15 cellular contexts compared by ENCODE assay signal in genomic region chr14:34548472-34548981, GRCh38. TPM values are rescaled to one million over a fixed set of nuclear protein-coding genes. Genes with fewer than 3 reads are reported as not detected.
A peak's percentile ranks its signal among the peaks of the same experiment; 100 is the strongest.
DNase-seq lines count a peak whose midpoint lies in the region; ATAC-seq and TF ChIP-seq lines count a peak whose summit lies in the region.
"Had no signal": no experiment of that assay in that cellular context is flagged by ENCODE, and none has a peak within 500 bp of the region (broad histone marks: within the 10 kb centered on the region; RNA-seq: fewer than 3 reads in every experiment).

No MANE protein-coding gene starts in this region.

- no peaks in the 10 kb centered on the region for H3K9me2 ChIP-seq in GM23338 (ENCODE audit: insufficient read depth)

- no peak overlapping the region for H3K27ac ChIP-seq in CD8-positive, alpha-beta memory T cell (ENCODE audit: low read depth, low read length)
- peak overlapping the region in 3 of 4 donors; percentile 36 to 76 (median 59) for H3K27ac ChIP-seq in esophagus muscularis mucosa (replicated peaks in 1 of 4)
- H3K27ac ChIP-seq in GM23338 (ENCODE audit: low read depth), result no peak overlapping the region
- H3K27ac ChIP-seq: brain microvascular endothelial cell, HL-60 had no signal

- H3K9me3 ChIP-seq in CD8-positive, alpha-beta memory T cell (ENCODE audit: low read length), result no peaks in the 10 kb centered on the region
- no peaks in the 10 kb centered on the region for H3K9me3 ChIP-seq in esophagus muscularis mucosa
- H3K9me3 ChIP-seq: gastroesophageal sphincter, vagina had no signal

- H3K79me2 ChIP-seq in GM23338 (replicated peaks; ENCODE audit: insufficient read depth), result no peaks in the 10 kb centered on the region

- peaks cover 7 to 27% (median 19%) of the 10 kb centered on the region in 5 donors for H3K9me3 Mint-ChIP-seq in CD8-positive, alpha-beta memory T cell
- no peaks in the 10 kb centered on the region for H3K9me3 Mint-ChIP-seq in stimulated activated effector memory CD8-positive, alpha-beta T cell treated with anti-CD3 and anti-CD28 coated beads, Interleukin-12 subunit alpha, Interleukin-12 subunit beta, amount 100 ng/mL, for 72 hours
- no peaks in the 10 kb centered on the region for H3K9me3 Mint-ChIP-seq in activated naive CD8-positive, alpha-beta T cell treated with anti-CD3 and anti-CD28 coated beads for 36 hours
- no peaks in the 10 kb centered on the region; the same call in 2 of the 3 replicates for H3K9me3 Mint-ChIP-seq in GM23338

- H3K36me3 Mint-ChIP-seq in CD8-positive, alpha-beta memory T cell, result peaks cover 0 to 6% (median 0%) of the 10 kb centered on the region in 3 donors
- peaks cover 21% of the 10 kb centered on the region for H3K36me3 Mint-ChIP-seq in stimulated activated effector memory CD8-positive, alpha-beta T cell treated with anti-CD3 and anti-CD28 coated beads, Interleukin-12 subunit alpha, Interleukin-12 subunit beta, amount 100 ng/mL, for 72 hours
- no peaks in the 10 kb centered on the region for H3K36me3 Mint-ChIP-seq in activated naive CD8-positive, alpha-beta T cell treated with anti-CD3 and anti-CD28 coated beads for 36 hours
- H3K36me3 Mint-ChIP-seq in GM23338 (ENCODE audit: low read depth), result no peaks in the 10 kb centered on the region

- no peak overlapping the region for H2AFZ ChIP-seq in GM23338

- TF ChIP-seq EP300 in esophagus muscularis mucosa (IDR thresholded peaks at IDR 0.05), result no peak

- peak overlapping the region in 5 of 7 donors; percentile 23 to 58 (median 41) for H3K4me3 Mint-ChIP-seq in CD8-positive, alpha-beta memory T cell
- peak overlapping the region; percentile 41 for H3K4me3 Mint-ChIP-seq in stimulated activated effector memory CD8-positive, alpha-beta T cell treated with anti-CD3 and anti-CD28 coated beads, Interleukin-12 subunit alpha, Interleukin-12 subunit beta, amount 100 ng/mL, for 72 hours
- H3K4me3 Mint-ChIP-seq in activated naive CD8-positive, alpha-beta T cell treated with anti-CD3 and anti-CD28 coated beads for 36 hours, result no peak overlapping the region
- no peak overlapping the region for H3K4me3 Mint-ChIP-seq in GM23338

- peak in 2 of 5 donors; percentile 23 to 55 for DNase-seq in CD8-positive, alpha-beta memory T cell
- DNase-seq in KBM-7 (peak; percentile 23), esophagus muscularis mucosa (ENCODE audit: extremely low spot score) (no peak), GM23338 (ENCODE audit: low spot score) (no peak)
- no peak for DNase-seq in stimulated activated effector memory CD8-positive, alpha-beta T cell treated with anti-CD3 and anti-CD28 coated beads, Interleukin-12 subunit alpha, Interleukin-12 subunit beta, amount 100 ng/mL, for 72 hours (ENCODE audit: low spot score in 2 of 2)
- no peak for DNase-seq in activated naive CD8-positive, alpha-beta T cell treated with anti-CD3 and anti-CD28 coated beads for 36 hours
- DNase-seq: activated CD4-positive, alpha-beta T cell treated with anti-CD3 and anti-CD28 coated beads, Interleukin-2, amount 50 U/mL, for 48 hours; brain microvascular endothelial cell; COR-L47; NCI-H1930; T-helper 9 cell had no signal

- no peak for TF ChIP-seq POLR2A in esophagus muscularis mucosa (IDR thresholded peaks at IDR 0.05; ENCODE audit: low read depth)

- CTCF ChIA-PET in CD8-positive, alpha-beta memory T cell (lab: Charles Lee), result interaction anchor here (0.6 to 1.6 kb wide), 2 partner anchors 17 to 307 kb away, joined by 4 to 5 read pairs; no protein-coding TSS in a partner anchor

- no peak for ATAC-seq in stimulated activated effector memory CD8-positive, alpha-beta T cell treated with anti-CD3 and anti-CD28 coated beads, Interleukin-12 subunit alpha, Interleukin-12 subunit beta, amount 100 ng/mL, for 72 hours
- ATAC-seq in GM23338, result no peak
- ATAC-seq in HG02763 (IDR thresholded peaks at IDR 0.05; ENCODE audit: unreplicated experiment), result no peak
- ATAC-seq: gastroesophageal sphincter had no signal

- H4K20me1 ChIP-seq in GM23338 (replicated peaks; ENCODE audit: insufficient read depth), result no peaks in the 10 kb centered on the region

- peaks cover 8 to 17% (median 12%) of the 10 kb centered on the region in 3 donors for H3K4me1 Mint-ChIP-seq in CD8-positive, alpha-beta memory T cell
- H3K4me1 Mint-ChIP-seq in stimulated activated effector memory CD8-positive, alpha-beta T cell treated with anti-CD3 and anti-CD28 coated beads, Interleukin-12 subunit alpha, Interleukin-12 subunit beta, amount 100 ng/mL, for 72 hours, result no peaks in the 10 kb centered on the region
- H3K4me1 Mint-ChIP-seq in activated naive CD8-positive, alpha-beta T cell treated with anti-CD3 and anti-CD28 coated beads for 36 hours, result peaks cover 1% of the 10 kb centered on the region
- H3K4me1 Mint-ChIP-seq in GM23338, result no peaks in the 10 kb centered on the region

- WGBS in esophagus muscularis mucosa, result 92% methylated on average over 14 of the region's 14 CpGs

- H3K4me1 ChIP-seq in CD8-positive, alpha-beta memory T cell (ENCODE audit: insufficient read depth, low read length), result no peaks in the 10 kb centered on the region
- H3K4me1 ChIP-seq in esophagus muscularis mucosa (peaks cover 0 to 8% (median 2%) of the 10 kb centered on the region in 4 donors), GM23338 (ENCODE audit: insufficient read depth) (no peaks in the 10 kb centered on the region)
- H3K4me1 ChIP-seq: gastroesophageal sphincter, vagina had no signal

- POLR2A ChIA-PET in CD8-positive, alpha-beta memory T cell (lab: Charles Lee), result interaction anchor here (0.7 to 0.8 kb wide), 2 partner anchors 68 to 82 kb away, joined by 4 to 5 read pairs; no protein-coding TSS in a partner anchor

- in situ Hi-C loops in KBM-7 (cut with MboI; ENCODE audit: low pct_unique_long_range_greater_than_20kb, low sequenced_read_pairs), result no loop called here

- no peaks in the 10 kb centered on the region for H3K36me3 ChIP-seq in CD8-positive, alpha-beta memory T cell (ENCODE audit: insufficient read depth, low read length)
- no peaks in the 10 kb centered on the region for H3K36me3 ChIP-seq in esophagus muscularis mucosa
- no peaks in the 10 kb centered on the region for H3K36me3 ChIP-seq in GM23338 (ENCODE audit: insufficient read depth)
- H3K36me3 ChIP-seq: brain microvascular endothelial cell, gastroesophageal sphincter, vagina had no signal

- H3K27ac Mint-ChIP-seq in CD8-positive, alpha-beta memory T cell, result peak overlapping the region in 2 of 8 donors; percentile 37 to 81
- peak overlapping the region; percentile 89 for H3K27ac Mint-ChIP-seq in stimulated activated effector memory CD8-positive, alpha-beta T cell treated with anti-CD3 and anti-CD28 coated beads, Interleukin-12 subunit alpha, Interleukin-12 subunit beta, amount 100 ng/mL, for 72 hours
- H3K27ac Mint-ChIP-seq in activated naive CD8-positive, alpha-beta T cell treated with anti-CD3 and anti-CD28 coated beads for 36 hours, result no peak overlapping the region
- H3K27ac Mint-ChIP-seq in GM23338, result no peak overlapping the region

- no peak overlapping the region for H3K4me2 ChIP-seq in GM23338

- H3K27me3 Mint-ChIP-seq in CD8-positive, alpha-beta memory T cell, result no peaks in the 10 kb centered on the region
- H3K27me3 Mint-ChIP-seq in activated naive CD8-positive, alpha-beta T cell treated with anti-CD3 and anti-CD28 coated beads for 36 hours, result no peaks in the 10 kb centered on the region
- peaks cover 5% of the 10 kb centered on the region for H3K27me3 Mint-ChIP-seq in GM23338 (ENCODE audit: insufficient read depth, low read depth, poor library complexity)

- intact Hi-C loops in esophagus muscularis mucosa (cut with DNase I), result no loop called here

- H3K27me3 ChIP-seq in CD8-positive, alpha-beta memory T cell (ENCODE audit: insufficient read depth, low read length, poor library complexity, severe bottlenecking), result no peaks in the 10 kb centered on the region
- H3K27me3 ChIP-seq in esophagus muscularis mucosa, result no peaks in the 10 kb centered on the region
- no peaks in the 10 kb centered on the region for H3K27me3 ChIP-seq in GM23338 (ENCODE audit: insufficient read depth)
- H3K27me3 ChIP-seq: brain microvascular endothelial cell, gastroesophageal sphincter, vagina had no signal

- no peak overlapping the region for H3K4me3 ChIP-seq in CD8-positive, alpha-beta memory T cell (ENCODE audit: low read length)
- H3K4me3 ChIP-seq in esophagus muscularis mucosa, result no peak overlapping the region
- no peak overlapping the region for H3K4me3 ChIP-seq in GM23338
- H3K4me3 ChIP-seq: gastroesophageal sphincter, vagina had no signal

- 0 out of 2 replicates have a peak, but pooled peaks cover 3% of the 10 kb centered on the region for H3F3A ChIP-seq in GM23338 (replicated peaks; ENCODE audit: low read depth)

- TF ChIP-seq CTCF in esophagus muscularis mucosa (IDR thresholded peaks at IDR 0.05) (no peak), GM23338 (conservative IDR thresholded peaks at IDR 0.05; ENCODE audit: low read depth in 2 of 2) (no peak)

TF ChIP-seq in GM23338, 12 proteins besides CTCF, POLR2A, EP300 and RAD21 (continues in another document):
- TF ChIP-seq JUNB (IDR thresholded peaks at IDR 0.05; ENCODE audit: unreplicated experiment) (no peak), ZNF331 (CRISPR knock-in tag; IDR thresholded peaks at IDR 0.05; ENCODE audit: low read depth) (no peak)

RNA-seq across cellular contexts. Expression of gene EAPP, which starts 9.0 kb away (rescaled TPM):
- total RNA-seq in CD8-positive, alpha-beta memory T cell, result 10 to 100 TPM; 36.4 to 38.6 TPM
- polyA plus RNA-seq in CD8-positive, alpha-beta memory T cell, result 96.2 TPM
- total RNA-seq in esophagus muscularis mucosa, result 10 to 100 TPM; 24.1 to 33.8 (median 30.4) TPM
- total RNA-seq in activated naive CD8-positive, alpha-beta T cell treated with anti-CD3 and anti-CD28 coated beads for 36 hours, result 10 to 100 TPM; 38.6 to 39.2 TPM
- 25.0 and 31.6 TPM in 2 replicates for total RNA-seq in GM23338 (2014; rRNA removed; shearing (Covaris generic))
- 53.6 and 64.0 TPM in 2 replicates for polyA plus RNA-seq in GM23338 (2016; fragmentation: Nextera tagmentation; extraction: Ambion mirVana)

Comparison
In these comparisons a context has a peak if more than half of its experiments do, and no peak if none do; other contexts are left out.
1. H3K27ac ChIP-seq: peak in esophagus muscularis mucosa (3 of 4); none in CD8-positive, alpha-beta memory T cell (single experiment) and GM23338 (single experiment).
2. H3K4me3 Mint-ChIP-seq: peak in CD8-positive, alpha-beta memory T cell (5 of 7) and stimulated activated effector memory CD8-positive, alpha-beta T cell treated with anti-CD3 and anti-CD28 coated beads, Interleukin-12 subunit alpha, Interleukin-12 subunit beta, amount 100 ng/mL, for 72 hours (single experiment); none in activated naive CD8-positive, alpha-beta T cell treated with anti-CD3 and anti-CD28 coated beads for 36 hours (single experiment) and GM23338 (single experiment).